16 cellular contexts compared by ENCODE assay signal in the genomic region with DNA sequence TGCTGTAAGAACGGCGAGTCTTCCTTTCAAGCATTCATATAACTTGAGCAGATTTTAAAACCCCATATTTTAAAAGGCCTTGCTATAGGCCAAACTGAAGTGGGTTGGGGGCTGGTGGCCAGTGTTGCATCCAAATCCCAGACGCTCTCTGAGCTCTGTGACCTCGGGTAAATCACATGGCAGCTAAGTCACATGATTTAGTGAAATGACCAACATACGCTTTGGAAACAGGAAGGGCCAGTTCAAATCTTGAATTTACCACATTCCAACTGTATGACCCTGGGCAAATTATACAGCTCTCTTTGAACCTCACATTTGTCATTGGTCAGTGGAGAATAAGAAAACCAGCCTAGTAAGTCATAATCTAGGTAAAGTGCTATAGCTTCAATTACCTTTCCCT.
A peak's percentile ranks its signal among the peaks of the same experiment; 100 is the strongest.
DNase-seq lines count a peak whose midpoint lies in the region; ATAC-seq and TF ChIP-seq lines count a peak whose summit lies in the region.
"Had no signal": no experiment of that assay in that cellular context is flagged by ENCODE, and none has a peak within 500 bp of the region (broad histone marks: within the 10 kb centered on the region; RNA-seq: fewer than 3 reads in every experiment).

No MANE protein-coding gene starts in this region.

- DNase-seq in LNCaP clone FGC (ENCODE audit: low read depth), result peak; percentile 14
- DNase-seq in WTC11 (ENCODE audit: low spot score), result no peak
- peak; percentile 23 for DNase-seq in iPS DF 19.7 (ENCODE audit: low read depth, low spot score)
- DNase-seq in trophoblast cell, result peak; percentile 34 to 70
- DNase-seq in AG20443 (ENCODE audit: low spot score), result no peak
- DNase-seq in glutamatergic neuron, result no peak
- no peak for DNase-seq in upper lobe of right lung
- DNase-seq: ACHN; C1 segment of cervical spinal cord; Calu3; CD4-positive, alpha-beta T cell; DMS 273 treated with DMSO at 0.1 percent for 48 hours had no signal

- no peaks in the 10 kb centered on the region for H3K9me3 Mint-ChIP-seq in WTC11
- H3K9me3 Mint-ChIP-seq in glutamatergic neuron (ENCODE audit: unreplicated experiment), result no peaks in the 10 kb centered on the region
- H3K9me3 Mint-ChIP-seq: CD4-positive, alpha-beta T cell had no signal

- H3K79me2 ChIP-seq in trophoblast cell (ENCODE audit: control insufficient read depth, insufficient read depth, low read length, poor library complexity), result no peaks in the 10 kb centered on the region

- H3K4me2 ChIP-seq in trophoblast cell (ENCODE audit: low read length), result no peak overlapping the region

- H3K4me1 Mint-ChIP-seq in WTC11, result peaks cover 12% of the 10 kb centered on the region
- H3K4me1 Mint-ChIP-seq in glutamatergic neuron (ENCODE audit: low read depth, unreplicated experiment), result no peaks in the 10 kb centered on the region
- H3K4me1 Mint-ChIP-seq: B cell had no signal

- POLR2A ChIA-PET in WTC11 (lab: Charles Lee), result no interaction called here

- no peak overlapping the region for H3K14ac ChIP-seq in trophoblast cell (ENCODE audit: low read length)

- H4K12ac ChIP-seq in trophoblast cell (ENCODE audit: low read depth, low read length), result no peak overlapping the region

- no peak overlapping the region for H2BK5ac ChIP-seq in trophoblast cell (ENCODE audit: low read depth, low read length, poor library complexity)

- H3K27ac ChIP-seq in trophoblast cell (ENCODE audit: low read depth, low read length) (no peak overlapping the region), upper lobe of right lung (no peak overlapping the region)
- H3K27ac ChIP-seq: HL-60 had no signal

- intact Hi-C loops in upper lobe of right lung (cut with DNase I), result no loop called here

- whole genome bisulfite sequencing in trophoblast cell (ENCODE audit: extremely low coverage, insufficient coverage, insufficient read length), result no CpG with 5 or more reads among the region's 5 CpGs

- H3K27me3 Mint-ChIP-seq in WTC11 (ENCODE audit: low read depth) (no peaks in the 10 kb centered on the region), glutamatergic neuron (ENCODE audit: unreplicated experiment) (peaks cover 1% of the 10 kb centered on the region)
- H3K27me3 Mint-ChIP-seq: B cell; CD4-positive, alpha-beta T cell had no signal

- H3K9me3 ChIP-seq in trophoblast cell (ENCODE audit: insufficient read depth, low read depth, low read length) (peaks cover 1% of the 10 kb centered on the region), upper lobe of right lung (no peaks in the 10 kb centered on the region)

- H3K27ac Mint-ChIP-seq in WTC11, result no peak overlapping the region
- H3K27ac Mint-ChIP-seq in glutamatergic neuron (ENCODE audit: unreplicated experiment), result no peak overlapping the region
- H3K27ac Mint-ChIP-seq: B cell; CD4-positive, alpha-beta T cell had no signal

- no peak overlapping the region for H3K4ac ChIP-seq in trophoblast cell (ENCODE audit: low read depth, low read length)

- H4K8ac ChIP-seq in trophoblast cell (ENCODE audit: low read depth, low read length), result no peak overlapping the region

- no peak for TF ChIP-seq CTCF in LNCaP clone FGC (IDR thresholded peaks at IDR 0.05; ENCODE audit: control insufficient read depth, extremely low read depth, insufficient read depth)
- TF ChIP-seq CTCF in WTC11 (IDR thresholded peaks at IDR 0.05), result no peak
- no peak for TF ChIP-seq CTCF in glutamatergic neuron (IDR thresholded peaks at IDR 0.05; ENCODE audit: partially characterized antibody, unreplicated experiment)
- TF ChIP-seq CTCF in upper lobe of right lung (IDR thresholded peaks at IDR 0.05), result no peak

- H3K4me1 ChIP-seq in trophoblast cell (ENCODE audit: control insufficient read depth in 1 of 2, insufficient read depth in 2 of 2, low read length in 2 of 2) (peaks cover 4 to 6% of the 10 kb centered on the region in 2 experiments), upper lobe of right lung (no peaks in the 10 kb centered on the region)

- CTCF ChIA-PET in WTC11 (lab: Charles Lee), result interaction anchor here (0.6 to 1.4 kb wide), 4 partner anchors 9 to 633 kb away, joined by 3 to 4 read pairs (median 3); no protein-coding TSS in a partner anchor

- H3K9ac ChIP-seq in trophoblast cell (ENCODE audit: low read length), result no peak overlapping the region

- ATAC-seq in WTC11 (no peak), GM21515 (IDR thresholded peaks at IDR 0.05; ENCODE audit: unreplicated experiment) (no peak), upper lobe of right lung (no peak)
- ATAC-seq: HCT116 had no signal

- no peak overlapping the region for H3K18ac ChIP-seq in trophoblast cell (ENCODE audit: low read length)

- no peak overlapping the region for H2BK12ac ChIP-seq in trophoblast cell (ENCODE audit: low read length)

- H3K36me3 Mint-ChIP-seq in WTC11 (no peaks in the 10 kb centered on the region), glutamatergic neuron (ENCODE audit: unreplicated experiment) (no peaks in the 10 kb centered on the region)

- no peaks in the 10 kb centered on the region for H3K79me1 ChIP-seq in trophoblast cell (ENCODE audit: low read length)

- H3K4me3 Mint-ChIP-seq in WTC11 (no peak overlapping the region), glutamatergic neuron (ENCODE audit: unreplicated experiment) (no peak overlapping the region)
- H3K4me3 Mint-ChIP-seq: B cell; CD4-positive, alpha-beta T cell had no signal

- H3K4me3 ChIP-seq in LNCaP clone FGC (ENCODE audit: low read depth, low read length) (no peak overlapping the region), trophoblast cell (ENCODE audit: low read depth, low read length) (no peak overlapping the region), upper lobe of right lung (no peak overlapping the region)

- no peak overlapping the region for H2AFZ ChIP-seq in trophoblast cell (ENCODE audit: insufficient read depth, low read length, poor library complexity)

- no peaks in the 10 kb centered on the region for H3K27me3 ChIP-seq in trophoblast cell (ENCODE audit: insufficient read depth, low read length)
- no peaks in the 10 kb centered on the region for H3K27me3 ChIP-seq in upper lobe of right lung

- H4K91ac ChIP-seq in trophoblast cell (ENCODE audit: low read depth, low read length), result no peak overlapping the region

- no peak overlapping the region for H2AK5ac ChIP-seq in trophoblast cell (ENCODE audit: low read length)

- H2BK120ac ChIP-seq in trophoblast cell (ENCODE audit: insufficient read depth, low read length, poor library complexity), result no peak overlapping the region

- H3K23ac ChIP-seq in trophoblast cell (ENCODE audit: low read length), result no peak overlapping the region

- H3K36me3 ChIP-seq in trophoblast cell (ENCODE audit: control insufficient read depth in 1 of 2, insufficient read depth in 2 of 2, low read length in 2 of 2) (no peaks in the 10 kb centered on the region), upper lobe of right lung (no peaks in the 10 kb centered on the region)

TF ChIP-seq in WTC11, 78 proteins besides CTCF, POLR2A, EP300 and RAD21:
- TF ChIP-seq, protein P1, sequence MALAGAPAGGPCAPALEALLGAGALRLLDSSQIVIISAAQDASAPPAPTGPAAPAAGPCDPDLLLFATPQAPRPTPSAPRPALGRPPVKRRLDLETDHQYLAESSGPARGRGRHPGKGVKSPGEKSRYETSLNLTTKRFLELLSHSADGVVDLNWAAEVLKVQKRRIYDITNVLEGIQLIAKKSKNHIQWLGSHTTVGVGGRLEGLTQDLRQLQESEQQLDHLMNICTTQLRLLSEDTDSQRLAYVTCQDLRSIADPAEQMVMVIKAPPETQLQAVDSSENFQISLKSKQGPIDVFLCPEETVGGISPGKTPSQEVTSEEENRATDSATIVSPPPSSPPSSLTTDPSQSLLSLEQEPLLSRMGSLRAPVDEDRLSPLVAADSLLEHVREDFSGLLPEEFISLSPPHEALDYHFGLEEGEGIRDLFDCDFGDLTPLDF (CRISPR knock-in tag; IDR thresholded peaks at IDR 0.05), result no peak
- TF ChIP-seq, protein P2, sequence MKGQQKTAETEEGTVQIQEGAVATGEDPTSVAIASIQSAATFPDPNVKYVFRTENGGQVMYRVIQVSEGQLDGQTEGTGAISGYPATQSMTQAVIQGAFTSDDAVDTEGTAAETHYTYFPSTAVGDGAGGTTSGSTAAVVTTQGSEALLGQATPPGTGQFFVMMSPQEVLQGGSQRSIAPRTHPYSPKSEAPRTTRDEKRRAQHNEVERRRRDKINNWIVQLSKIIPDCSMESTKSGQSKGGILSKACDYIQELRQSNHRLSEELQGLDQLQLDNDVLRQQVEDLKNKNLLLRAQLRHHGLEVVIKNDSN (CRISPR knock-in tag; IDR thresholded peaks at IDR 0.05), result peak; percentile 78
- TF ChIP-seq, protein P3, sequence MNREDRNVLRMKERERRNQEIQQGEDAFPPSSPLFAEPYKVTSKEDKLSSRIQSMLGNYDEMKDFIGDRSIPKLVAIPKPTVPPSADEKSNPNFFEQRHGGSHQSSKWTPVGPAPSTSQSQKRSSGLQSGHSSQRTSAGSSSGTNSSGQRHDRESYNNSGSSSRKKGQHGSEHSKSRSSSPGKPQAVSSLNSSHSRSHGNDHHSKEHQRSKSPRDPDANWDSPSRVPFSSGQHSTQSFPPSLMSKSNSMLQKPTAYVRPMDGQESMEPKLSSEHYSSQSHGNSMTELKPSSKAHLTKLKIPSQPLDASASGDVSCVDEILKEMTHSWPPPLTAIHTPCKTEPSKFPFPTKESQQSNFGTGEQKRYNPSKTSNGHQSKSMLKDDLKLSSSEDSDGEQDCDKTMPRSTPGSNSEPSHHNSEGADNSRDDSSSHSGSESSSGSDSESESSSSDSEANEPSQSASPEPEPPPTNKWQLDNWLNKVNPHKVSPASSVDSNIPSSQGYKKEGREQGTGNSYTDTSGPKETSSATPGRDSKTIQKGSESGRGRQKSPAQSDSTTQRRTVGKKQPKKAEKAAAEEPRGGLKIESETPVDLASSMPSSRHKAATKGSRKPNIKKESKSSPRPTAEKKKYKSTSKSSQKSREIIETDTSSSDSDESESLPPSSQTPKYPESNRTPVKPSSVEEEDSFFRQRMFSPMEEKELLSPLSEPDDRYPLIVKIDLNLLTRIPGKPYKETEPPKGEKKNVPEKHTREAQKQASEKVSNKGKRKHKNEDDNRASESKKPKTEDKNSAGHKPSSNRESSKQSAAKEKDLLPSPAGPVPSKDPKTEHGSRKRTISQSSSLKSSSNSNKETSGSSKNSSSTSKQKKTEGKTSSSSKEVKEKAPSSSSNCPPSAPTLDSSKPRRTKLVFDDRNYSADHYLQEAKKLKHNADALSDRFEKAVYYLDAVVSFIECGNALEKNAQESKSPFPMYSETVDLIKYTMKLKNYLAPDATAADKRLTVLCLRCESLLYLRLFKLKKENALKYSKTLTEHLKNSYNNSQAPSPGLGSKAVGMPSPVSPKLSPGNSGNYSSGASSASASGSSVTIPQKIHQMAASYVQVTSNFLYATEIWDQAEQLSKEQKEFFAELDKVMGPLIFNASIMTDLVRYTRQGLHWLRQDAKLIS (CRISPR knock-in tag; IDR thresholded peaks at IDR 0.05; ENCODE audit: borderline replicate concordance), result no peak
- TF ChIP-seq, protein P4, sequence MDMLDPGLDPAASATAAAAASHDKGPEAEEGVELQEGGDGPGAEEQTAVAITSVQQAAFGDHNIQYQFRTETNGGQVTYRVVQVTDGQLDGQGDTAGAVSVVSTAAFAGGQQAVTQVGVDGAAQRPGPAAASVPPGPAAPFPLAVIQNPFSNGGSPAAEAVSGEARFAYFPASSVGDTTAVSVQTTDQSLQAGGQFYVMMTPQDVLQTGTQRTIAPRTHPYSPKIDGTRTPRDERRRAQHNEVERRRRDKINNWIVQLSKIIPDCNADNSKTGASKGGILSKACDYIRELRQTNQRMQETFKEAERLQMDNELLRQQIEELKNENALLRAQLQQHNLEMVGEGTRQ (CRISPR knock-in tag; IDR thresholded peaks at IDR 0.05), result peak; percentile 87
TF ChIP-seq in WTC11: peak in this region for 2.

Comparison
In these comparisons a context has a peak if more than half of its experiments do, and no peak if none do; other contexts are left out.
1. DNase-seq: peak in LNCaP clone FGC (single experiment), iPS DF 19.7 (single experiment) and trophoblast cell (2 of 2); none in WTC11 (single experiment), AG20443 (single experiment), glutamatergic neuron (single experiment) and upper lobe of right lung (single experiment).